ENCODE assay signal across 8 cellular contexts in the genomic region with DNA sequence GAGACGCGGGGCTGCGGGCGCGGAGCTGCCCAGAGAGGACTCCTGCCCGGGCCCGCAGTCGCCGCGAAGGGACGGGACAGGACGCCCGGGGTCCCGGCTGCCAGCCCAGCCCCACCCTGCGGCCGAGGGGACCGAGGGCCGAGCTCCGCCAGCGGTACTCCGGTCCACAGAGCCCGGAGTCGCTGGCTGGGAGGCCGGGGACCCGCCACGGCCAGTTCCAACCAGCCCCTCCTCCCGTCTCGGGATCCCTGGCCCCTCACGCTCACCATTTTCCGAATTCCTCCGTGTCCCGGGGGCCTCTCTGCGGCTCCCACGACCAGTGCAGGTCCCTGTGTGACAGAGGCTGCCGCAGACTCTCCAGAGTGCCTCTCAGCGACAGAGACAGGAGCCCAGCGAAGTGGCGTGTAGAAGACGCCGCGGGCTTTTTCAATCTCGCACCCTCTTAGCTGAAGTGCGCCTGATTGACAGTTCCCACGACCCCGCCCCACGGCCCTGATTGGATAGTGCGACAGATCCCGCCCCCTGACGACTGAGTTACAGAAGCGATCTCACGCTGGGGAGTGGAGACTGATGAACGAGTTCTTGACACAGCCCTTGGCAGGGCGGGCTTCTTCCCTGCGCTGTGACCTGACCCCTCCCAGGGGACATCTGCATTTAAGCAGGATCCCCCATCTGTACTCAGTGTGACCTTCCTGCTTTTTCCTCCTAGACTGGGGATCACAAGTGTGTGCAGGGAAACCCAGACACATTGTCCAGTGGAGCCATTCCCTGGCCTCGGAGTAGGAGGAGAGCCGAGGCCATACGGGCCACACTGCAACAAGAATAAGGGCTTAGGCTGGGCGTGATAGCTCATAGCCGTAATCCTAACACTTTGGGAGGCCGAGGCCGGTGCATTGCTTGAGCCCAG. TPM values are rescaled to one million over a fixed set of nuclear protein-coding genes. Genes with fewer than 3 reads are reported as not detected.
DNase-seq lines count a peak whose midpoint lies in the region; ATAC-seq and TF ChIP-seq lines count a peak whose summit lies in the region.

No MANE protein-coding gene starts in this region.

- 2 to 3% methylated on average over 25 to 59 of the region's 61 CpGs for WGBS in testis, 2 donors

- H3K79me2 ChIP-seq in osteoblast (ENCODE audit: insufficient read depth, low read length) = no peaks in the 10 kb centered on the region

- peaks cover 2% of the 10 kb centered on the region for H3K27me3 Mint-ChIP-seq in glutamatergic neuron (ENCODE audit: unreplicated experiment)

- ATAC-seq in GM21619 (IDR thresholded peaks at IDR 0.05; ENCODE audit: unreplicated experiment) (peak; percentile 80), SK-N-SH treated with all-trans-retinoic acid at 6 μM for 48 hours (peak; percentile 97)
- ATAC-seq in activated naive CD4-positive, alpha-beta T cell treated with anti-CD3 and anti-CD28 coated beads, Interleukin-2, amount 50 U/mL, for 72 hours = peak; percentile 97 to 99

- H3K36me3 ChIP-seq in osteoblast (ENCODE audit: insufficient read depth, low read length) (no peaks in the 10 kb centered on the region), testis (ENCODE audit: low read depth, missing control alignments) (no peaks in the 10 kb centered on the region)

- peak overlapping the region; percentile 92 for H2AFZ ChIP-seq in osteoblast (ENCODE audit: low read length)

- intact Hi-C loops in testis (cut with DNase I; ENCODE audit: low total_unique reads) = no loop called here

- H3K9me3 ChIP-seq in osteoblast (ENCODE audit: low read depth, low read length) (no peaks in the 10 kb centered on the region), testis (no peaks in the 10 kb centered on the region)

- H3K9me3 Mint-ChIP-seq in activated naive CD4-positive, alpha-beta T cell treated with anti-CD3 and anti-CD28 coated beads, Interleukin-2, amount 50 U/mL, for 72 hours = peaks cover 0 to 6% of the 10 kb centered on the region in 2 donors
- H3K9me3 Mint-ChIP-seq in glutamatergic neuron (ENCODE audit: unreplicated experiment) = peaks cover 6% of the 10 kb centered on the region

- peaks cover 1% of the 10 kb centered on the region for H3K4me1 Mint-ChIP-seq in glutamatergic neuron (ENCODE audit: low read depth, unreplicated experiment)

- peak overlapping the region; percentile 87 for H3K4me3 ChIP-seq in osteoblast (ENCODE audit: insufficient read depth, low read length)
- H3K4me3 ChIP-seq in testis = peak overlapping the region; percentile 73 to 82

- H3K4me1 ChIP-seq in osteoblast (ENCODE audit: insufficient read depth, low read length) (peaks cover 5% of the 10 kb centered on the region), testis (peaks cover 5% of the 10 kb centered on the region)

- H3K27me3 ChIP-seq in osteoblast (ENCODE audit: insufficient read depth, low read length) (no peaks in the 10 kb centered on the region), testis (no peaks in the 10 kb centered on the region)

- DNase-seq in COLO668 (lab: John Stamatoyannopoulos, UW; ENCODE audit: unreplicated experiment) (peak; percentile 92), M059J (ENCODE audit: low read depth) (peak; percentile 90), glutamatergic neuron (peak; percentile 98), osteoblast (ENCODE audit: insufficient read length, low spot score, missing footprints) (peak; percentile 97), testis (peak; percentile 100)
- DNase-seq in activated naive CD4-positive, alpha-beta T cell treated with anti-CD3 and anti-CD28 coated beads, Interleukin-2, amount 50 U/mL, for 72 hours (ENCODE audit: low spot score in 2 of 2) = peak; percentile 89 to 90

- H3K4me2 ChIP-seq in osteoblast (ENCODE audit: insufficient read depth, low read length) = peak overlapping the region; percentile 81

- H4K20me1 ChIP-seq in osteoblast (ENCODE audit: insufficient read depth, low read length) = no peaks in the 10 kb centered on the region

- peaks cover 8 to 19% of the 10 kb centered on the region in 2 donors for H3K36me3 Mint-ChIP-seq in activated naive CD4-positive, alpha-beta T cell treated with anti-CD3 and anti-CD28 coated beads, Interleukin-2, amount 50 U/mL, for 72 hours
- H3K36me3 Mint-ChIP-seq in glutamatergic neuron (ENCODE audit: unreplicated experiment) = no peaks in the 10 kb centered on the region

- peak overlapping the region; percentile 100 for H3K4me3 Mint-ChIP-seq in glutamatergic neuron (ENCODE audit: unreplicated experiment)

- TF ChIP-seq POLR2A in testis (IDR thresholded peaks at IDR 0.05) = peak; percentile 36

- no peak for TF ChIP-seq CTCF in glutamatergic neuron (IDR thresholded peaks at IDR 0.05; ENCODE audit: partially characterized antibody, unreplicated experiment)
- TF ChIP-seq CTCF in osteoblast (IDR thresholded peaks at IDR 0.05; ENCODE audit: extremely low read depth, low read depth, low read length) = no peak
- TF ChIP-seq CTCF in testis (IDR thresholded peaks at IDR 0.05) = no peak

- H3K27ac ChIP-seq in osteoblast (ENCODE audit: low read depth, low read length) (peak overlapping the region; percentile 45), testis (peak overlapping the region; percentile 47 to 84)

- peak overlapping the region; percentile 83 to 84 for H3K27ac Mint-ChIP-seq in activated naive CD4-positive, alpha-beta T cell treated with anti-CD3 and anti-CD28 coated beads, Interleukin-2, amount 50 U/mL, for 72 hours
- peak overlapping the region; percentile 94 for H3K27ac Mint-ChIP-seq in glutamatergic neuron (ENCODE audit: unreplicated experiment)

TF ChIP-seq in SK-N-SH treated with all-trans-retinoic acid at 6 μM for 48 hours, 23 proteins besides CTCF, POLR2A, EP300 and RAD21 (continues in another document):
- no peak for TF ChIP-seq ARNTL (CRISPR knock-in tag; IDR thresholded peaks at IDR 0.05; ENCODE audit: borderline replicate concordance, low read depth)
- no peak for TF ChIP-seq ZNF565 (CRISPR knock-in tag; conservative IDR thresholded peaks at IDR 0.05; ENCODE audit: low read depth)
- TF ChIP-seq SNAI2 (CRISPR knock-in tag; IDR thresholded peaks at IDR 0.05) = no peak
- TF ChIP-seq ZNF70 (CRISPR knock-in tag; IDR thresholded peaks at IDR 0.05) = no peak
- TF ChIP-seq, protein P1, sequence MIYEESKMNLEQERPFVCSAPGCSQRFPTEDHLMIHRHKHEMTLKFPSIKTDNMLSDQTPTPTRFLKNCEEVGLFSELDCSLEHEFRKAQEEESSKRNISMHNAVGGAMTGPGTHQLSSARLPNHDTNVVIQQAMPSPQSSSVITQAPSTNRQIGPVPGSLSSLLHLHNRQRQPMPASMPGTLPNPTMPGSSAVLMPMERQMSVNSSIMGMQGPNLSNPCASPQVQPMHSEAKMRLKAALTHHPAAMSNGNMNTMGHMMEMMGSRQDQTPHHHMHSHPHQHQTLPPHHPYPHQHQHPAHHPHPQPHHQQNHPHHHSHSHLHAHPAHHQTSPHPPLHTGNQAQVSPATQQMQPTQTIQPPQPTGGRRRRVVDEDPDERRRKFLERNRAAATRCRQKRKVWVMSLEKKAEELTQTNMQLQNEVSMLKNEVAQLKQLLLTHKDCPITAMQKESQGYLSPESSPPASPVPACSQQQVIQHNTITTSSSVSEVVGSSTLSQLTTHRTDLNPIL (CRISPR knock-in tag; IDR thresholded peaks at IDR 0.05; ENCODE audit: low read depth) = no peak
- TF ChIP-seq TSHZ2 (CRISPR knock-in tag; IDR thresholded peaks at IDR 0.05) = no peak
- no peak for TF ChIP-seq RARB (CRISPR knock-in tag; IDR thresholded peaks at IDR 0.05)
- no peak for TF ChIP-seq PPARA (CRISPR knock-in tag; IDR thresholded peaks at IDR 0.05; ENCODE audit: borderline replicate concordance)
- TF ChIP-seq, protein P2, sequence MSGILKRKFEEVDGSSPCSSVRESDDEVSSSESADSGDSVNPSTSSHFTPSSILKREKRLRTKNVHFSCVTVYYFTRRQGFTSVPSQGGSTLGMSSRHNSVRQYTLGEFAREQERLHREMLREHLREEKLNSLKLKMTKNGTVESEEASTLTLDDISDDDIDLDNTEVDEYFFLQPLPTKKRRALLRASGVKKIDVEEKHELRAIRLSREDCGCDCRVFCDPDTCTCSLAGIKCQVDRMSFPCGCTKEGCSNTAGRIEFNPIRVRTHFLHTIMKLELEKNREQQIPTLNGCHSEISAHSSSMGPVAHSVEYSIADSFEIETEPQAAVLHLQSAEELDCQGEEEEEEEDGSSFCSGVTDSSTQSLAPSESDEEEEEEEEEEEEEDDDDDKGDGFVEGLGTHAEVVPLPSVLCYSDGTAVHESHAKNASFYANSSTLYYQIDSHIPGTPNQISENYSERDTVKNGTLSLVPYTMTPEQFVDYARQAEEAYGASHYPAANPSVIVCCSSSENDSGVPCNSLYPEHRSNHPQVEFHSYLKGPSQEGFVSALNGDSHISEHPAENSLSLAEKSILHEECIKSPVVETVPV (CRISPR knock-in tag; IDR thresholded peaks at IDR 0.05) = no peak
- TF ChIP-seq ZFP3 (CRISPR knock-in tag; IDR thresholded peaks at IDR 0.05) = no peak
- TF ChIP-seq OSR1 (CRISPR knock-in tag; IDR thresholded peaks at IDR 0.05) = no peak
- no peak for TF ChIP-seq GLIS3 (CRISPR knock-in tag; IDR thresholded peaks at IDR 0.05)

RNA-seq across cellular contexts. Expression of gene ZNF823, which starts 44.0 kb away (rescaled TPM):
- total RNA-seq in M059J (2014; rRNA removed; shearing (Covaris generic)) = 10.1 and 17.0 TPM in 2 replicates
- total RNA-seq in activated naive CD4-positive, alpha-beta T cell treated with anti-CD3 and anti-CD28 coated beads, Interleukin-2, amount 50 U/mL, for 72 hours = 1 to 10 TPM; 3.0 to 7.1 TPM
- total RNA-seq in glutamatergic neuron (ENCODE audit: unreplicated experiment) (8.5 TPM), osteoblast (6.2 and 9.4 TPM in 2 replicates), testis (1 to 10 TPM; 2.1 to 5.2 TPM)
- 1.6 TPM for polyA plus RNA-seq in testis (ENCODE audit: insufficient read depth, low read depth, low replicate concordance)

Comparison
In these comparisons a context has a peak if more than half of its experiments do, and no peak if none do; other contexts are left out.
1. Peak in every context shown above with its lines: DNase-seq, ATAC-seq, H3K4me3 ChIP-seq and H3K27ac ChIP-seq.